In the genomic region with DNA sequence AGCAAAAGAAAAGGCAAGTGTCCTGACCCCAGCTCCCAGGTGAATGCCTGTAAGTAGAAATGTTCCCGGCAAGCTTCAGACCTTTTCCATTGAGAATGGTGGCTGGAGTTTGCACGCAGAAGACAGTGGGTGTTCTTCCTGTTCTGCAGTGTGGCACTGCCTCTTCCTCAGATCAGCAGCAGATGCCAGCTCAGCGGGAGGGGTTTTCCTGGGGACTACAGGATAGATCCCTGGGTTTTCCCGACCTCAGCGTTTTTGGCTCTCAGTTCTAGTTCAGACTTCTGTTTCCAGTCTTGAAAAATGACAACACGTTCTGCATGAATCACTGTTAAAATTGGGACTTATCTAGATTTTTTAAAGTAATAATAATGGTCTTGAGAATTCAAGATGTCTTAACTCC, we compare ENCODE assay signal across 2 cellular contexts.
TF ChIP-seq lines count a peak whose summit lies in the region.

No MANE protein-coding gene starts in this region.

TF ChIP-seq in A549, 52 proteins besides CTCF, POLR2A, EP300 and RAD21:
- TF ChIP-seq MAFK (IDR thresholded peaks at IDR 0.05; ENCODE audit: partially characterized antibody) (peak; percentile 96), KDM1A (IDR thresholded peaks at IDR 0.05; ENCODE audit: low read depth) (no peak)

TF ChIP-seq in H1, 55 proteins besides CTCF, POLR2A, EP300 and RAD21:
- TF ChIP-seq, protein P1, sequence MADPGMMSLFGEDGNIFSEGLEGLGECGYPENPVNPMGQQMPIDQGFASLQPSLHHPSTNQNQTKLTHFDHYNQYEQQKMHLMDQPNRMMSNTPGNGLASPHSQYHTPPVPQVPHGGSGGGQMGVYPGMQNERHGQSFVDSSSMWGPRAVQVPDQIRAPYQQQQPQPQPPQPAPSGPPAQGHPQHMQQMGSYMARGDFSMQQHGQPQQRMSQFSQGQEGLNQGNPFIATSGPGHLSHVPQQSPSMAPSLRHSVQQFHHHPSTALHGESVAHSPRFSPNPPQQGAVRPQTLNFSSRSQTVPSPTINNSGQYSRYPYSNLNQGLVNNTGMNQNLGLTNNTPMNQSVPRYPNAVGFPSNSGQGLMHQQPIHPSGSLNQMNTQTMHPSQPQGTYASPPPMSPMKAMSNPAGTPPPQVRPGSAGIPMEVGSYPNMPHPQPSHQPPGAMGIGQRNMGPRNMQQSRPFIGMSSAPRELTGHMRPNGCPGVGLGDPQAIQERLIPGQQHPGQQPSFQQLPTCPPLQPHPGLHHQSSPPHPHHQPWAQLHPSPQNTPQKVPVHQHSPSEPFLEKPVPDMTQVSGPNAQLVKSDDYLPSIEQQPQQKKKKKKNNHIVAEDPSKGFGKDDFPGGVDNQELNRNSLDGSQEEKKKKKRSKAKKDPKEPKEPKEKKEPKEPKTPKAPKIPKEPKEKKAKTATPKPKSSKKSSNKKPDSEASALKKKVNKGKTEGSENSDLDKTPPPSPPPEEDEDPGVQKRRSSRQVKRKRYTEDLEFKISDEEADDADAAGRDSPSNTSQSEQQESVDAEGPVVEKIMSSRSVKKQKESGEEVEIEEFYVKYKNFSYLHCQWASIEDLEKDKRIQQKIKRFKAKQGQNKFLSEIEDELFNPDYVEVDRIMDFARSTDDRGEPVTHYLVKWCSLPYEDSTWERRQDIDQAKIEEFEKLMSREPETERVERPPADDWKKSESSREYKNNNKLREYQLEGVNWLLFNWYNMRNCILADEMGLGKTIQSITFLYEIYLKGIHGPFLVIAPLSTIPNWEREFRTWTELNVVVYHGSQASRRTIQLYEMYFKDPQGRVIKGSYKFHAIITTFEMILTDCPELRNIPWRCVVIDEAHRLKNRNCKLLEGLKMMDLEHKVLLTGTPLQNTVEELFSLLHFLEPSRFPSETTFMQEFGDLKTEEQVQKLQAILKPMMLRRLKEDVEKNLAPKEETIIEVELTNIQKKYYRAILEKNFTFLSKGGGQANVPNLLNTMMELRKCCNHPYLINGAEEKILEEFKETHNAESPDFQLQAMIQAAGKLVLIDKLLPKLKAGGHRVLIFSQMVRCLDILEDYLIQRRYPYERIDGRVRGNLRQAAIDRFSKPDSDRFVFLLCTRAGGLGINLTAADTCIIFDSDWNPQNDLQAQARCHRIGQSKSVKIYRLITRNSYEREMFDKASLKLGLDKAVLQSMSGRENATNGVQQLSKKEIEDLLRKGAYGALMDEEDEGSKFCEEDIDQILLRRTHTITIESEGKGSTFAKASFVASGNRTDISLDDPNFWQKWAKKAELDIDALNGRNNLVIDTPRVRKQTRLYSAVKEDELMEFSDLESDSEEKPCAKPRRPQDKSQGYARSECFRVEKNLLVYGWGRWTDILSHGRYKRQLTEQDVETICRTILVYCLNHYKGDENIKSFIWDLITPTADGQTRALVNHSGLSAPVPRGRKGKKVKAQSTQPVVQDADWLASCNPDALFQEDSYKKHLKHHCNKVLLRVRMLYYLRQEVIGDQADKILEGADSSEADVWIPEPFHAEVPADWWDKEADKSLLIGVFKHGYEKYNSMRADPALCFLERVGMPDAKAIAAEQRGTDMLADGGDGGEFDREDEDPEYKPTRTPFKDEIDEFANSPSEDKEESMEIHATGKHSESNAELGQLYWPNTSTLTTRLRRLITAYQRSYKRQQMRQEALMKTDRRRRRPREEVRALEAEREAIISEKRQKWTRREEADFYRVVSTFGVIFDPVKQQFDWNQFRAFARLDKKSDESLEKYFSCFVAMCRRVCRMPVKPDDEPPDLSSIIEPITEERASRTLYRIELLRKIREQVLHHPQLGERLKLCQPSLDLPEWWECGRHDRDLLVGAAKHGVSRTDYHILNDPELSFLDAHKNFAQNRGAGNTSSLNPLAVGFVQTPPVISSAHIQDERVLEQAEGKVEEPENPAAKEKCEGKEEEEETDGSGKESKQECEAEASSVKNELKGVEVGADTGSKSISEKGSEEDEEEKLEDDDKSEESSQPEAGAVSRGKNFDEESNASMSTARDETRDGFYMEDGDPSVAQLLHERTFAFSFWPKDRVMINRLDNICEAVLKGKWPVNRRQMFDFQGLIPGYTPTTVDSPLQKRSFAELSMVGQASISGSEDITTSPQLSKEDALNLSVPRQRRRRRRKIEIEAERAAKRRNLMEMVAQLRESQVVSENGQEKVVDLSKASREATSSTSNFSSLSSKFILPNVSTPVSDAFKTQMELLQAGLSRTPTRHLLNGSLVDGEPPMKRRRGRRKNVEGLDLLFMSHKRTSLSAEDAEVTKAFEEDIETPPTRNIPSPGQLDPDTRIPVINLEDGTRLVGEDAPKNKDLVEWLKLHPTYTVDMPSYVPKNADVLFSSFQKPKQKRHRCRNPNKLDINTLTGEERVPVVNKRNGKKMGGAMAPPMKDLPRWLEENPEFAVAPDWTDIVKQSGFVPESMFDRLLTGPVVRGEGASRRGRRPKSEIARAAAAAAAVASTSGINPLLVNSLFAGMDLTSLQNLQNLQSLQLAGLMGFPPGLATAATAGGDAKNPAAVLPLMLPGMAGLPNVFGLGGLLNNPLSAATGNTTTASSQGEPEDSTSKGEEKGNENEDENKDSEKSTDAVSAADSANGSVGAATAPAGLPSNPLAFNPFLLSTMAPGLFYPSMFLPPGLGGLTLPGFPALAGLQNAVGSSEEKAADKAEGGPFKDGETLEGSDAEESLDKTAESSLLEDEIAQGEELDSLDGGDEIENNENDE (IDR thresholded peaks at IDR 0.05; ENCODE audit: insufficient replicate concordance, low read length) = no peak
- TF ChIP-seq MAFK (IDR thresholded peaks at IDR 0.05; ENCODE audit: low read depth, low read length) (peak; percentile 92), YY1 (IDR thresholded peaks at IDR 0.05; ENCODE audit: low read depth, low read length) (peak; percentile 49; the same call in 1 of the 2 replicates), SRF (IDR thresholded peaks at IDR 0.05; ENCODE audit: low read depth, low read length) (no peak)
